In the genomic region with DNA sequence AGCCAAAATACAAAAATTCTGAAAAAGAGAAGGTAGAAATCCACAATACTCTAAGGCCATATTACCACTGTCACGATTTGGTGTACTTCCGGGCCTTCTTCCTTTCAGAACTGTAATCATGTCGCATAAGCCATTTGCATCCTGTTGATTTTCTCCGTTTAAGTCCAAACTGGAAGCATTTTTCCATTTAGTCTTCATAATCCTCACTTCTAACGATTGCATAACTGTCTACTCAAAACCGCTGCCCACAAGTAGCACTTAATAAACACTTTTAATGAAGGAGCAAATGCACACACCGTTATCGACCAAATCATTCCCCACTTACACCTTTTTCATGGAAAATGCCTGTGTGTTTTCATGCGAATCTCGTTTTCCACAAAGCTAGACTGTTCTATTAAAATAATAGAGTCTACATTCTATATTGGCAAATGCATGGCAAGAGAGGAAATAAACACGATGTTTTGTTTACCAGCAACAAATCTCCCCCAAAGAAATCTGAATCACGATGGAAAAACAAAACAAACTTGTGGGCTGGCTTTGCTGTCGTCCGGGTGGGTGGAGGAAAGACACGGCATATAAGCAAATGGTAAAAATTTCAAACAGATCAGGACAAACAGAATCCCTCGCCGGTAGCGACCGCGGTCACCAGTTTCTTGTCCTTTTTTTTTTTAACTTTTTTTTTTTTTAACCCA, we compare ENCODE assay signal across 1 cellular context.
TF ChIP-seq lines count a peak whose summit lies in the region.

No MANE protein-coding gene starts in this region.

TF ChIP-seq in HCT116, 20 proteins besides CTCF, POLR2A, EP300 and RAD21 (continued from another document):
- TF ChIP-seq REST (IDR thresholded peaks at IDR 0.05; ENCODE audit: low read depth) = no peak
- no peak for TF ChIP-seq ZNF274 (IDR thresholded peaks at IDR 0.05; ENCODE audit: low read depth, low read length)
- TF ChIP-seq ATF3 (IDR thresholded peaks at IDR 0.05) = no peak
- TF ChIP-seq, protein P1, sequence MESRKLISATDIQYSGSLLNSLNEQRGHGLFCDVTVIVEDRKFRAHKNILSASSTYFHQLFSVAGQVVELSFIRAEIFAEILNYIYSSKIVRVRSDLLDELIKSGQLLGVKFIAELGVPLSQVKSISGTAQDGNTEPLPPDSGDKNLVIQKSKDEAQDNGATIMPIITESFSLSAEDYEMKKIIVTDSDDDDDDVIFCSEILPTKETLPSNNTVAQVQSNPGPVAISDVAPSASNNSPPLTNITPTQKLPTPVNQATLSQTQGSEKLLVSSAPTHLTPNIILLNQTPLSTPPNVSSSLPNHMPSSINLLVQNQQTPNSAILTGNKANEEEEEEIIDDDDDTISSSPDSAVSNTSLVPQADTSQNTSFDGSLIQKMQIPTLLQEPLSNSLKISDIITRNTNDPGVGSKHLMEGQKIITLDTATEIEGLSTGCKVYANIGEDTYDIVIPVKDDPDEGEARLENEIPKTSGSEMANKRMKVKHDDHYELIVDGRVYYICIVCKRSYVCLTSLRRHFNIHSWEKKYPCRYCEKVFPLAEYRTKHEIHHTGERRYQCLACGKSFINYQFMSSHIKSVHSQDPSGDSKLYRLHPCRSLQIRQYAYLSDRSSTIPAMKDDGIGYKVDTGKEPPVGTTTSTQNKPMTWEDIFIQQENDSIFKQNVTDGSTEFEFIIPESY (IDR thresholded peaks at IDR 0.05; ENCODE audit: extremely low read depth, insufficient replicate concordance, low read length) = no peak
- TF ChIP-seq ZFX (IDR thresholded peaks at IDR 0.05) = no peak
